1 cellular context compared by ENCODE assay signal in genomic region chr2:166256902-166257301, GRCh38.
TF ChIP-seq lines count a peak whose summit lies in the region.

No MANE protein-coding gene starts in this region.

TF ChIP-seq in GM23338, 12 proteins besides CTCF, POLR2A, EP300 and RAD21 (continued from another document):
- TF ChIP-seq ZNF331 (CRISPR knock-in tag; IDR thresholded peaks at IDR 0.05; ENCODE audit: low read depth) (no peak), ZNF114 (CRISPR knock-in tag; IDR thresholded peaks at IDR 0.05) (no peak), EZH2 (IDR thresholded peaks at IDR 0.05; ENCODE audit: low read depth, unreplicated experiment) (no peak), REST (IDR thresholded peaks at IDR 0.05; ENCODE audit: unreplicated experiment) (no peak), STAT1 (IDR thresholded peaks at IDR 0.05; ENCODE audit: unreplicated experiment) (no peak), POLR2AphosphoS5 (IDR thresholded peaks at IDR 0.05; ENCODE audit: low read depth) (no peak), CREB1 (CRISPR knock-in tag; IDR thresholded peaks at IDR 0.05; ENCODE audit: low read depth) (no peak), EZH2phosphoT487 (IDR thresholded peaks at IDR 0.05; ENCODE audit: unreplicated experiment) (no peak), ETS1 (IDR thresholded peaks at IDR 0.05) (no peak), ZNF462 (CRISPR knock-in tag; IDR thresholded peaks at IDR 0.05) (no peak)
TF ChIP-seq in GM23338: peak in this region for 0.
